In genomic region chr10:70169011-70169410, GRCh38 we compare ENCODE assay signal across 8 cellular contexts. TPM values are rescaled to one million over a fixed set of nuclear protein-coding genes. Genes with fewer than 3 reads are reported as not detected.
DNase-seq lines count a peak whose midpoint lies in the region; ATAC-seq and TF ChIP-seq lines count a peak whose summit lies in the region.

No MANE protein-coding gene starts in this region.

- H3K4me1 Mint-ChIP-seq in CD14-positive monocyte = peaks cover 44% of the 10 kb centered on the region
- H3K4me1 Mint-ChIP-seq in natural killer cell treated with Interleukin-12 subunit alpha and Interleukin-12 subunit beta and Interleukin-15 and Interleukin-18, amount 100 ng/mL, for 72 hours (ENCODE audit: low read depth in 2 of 2) = peaks cover 41 to 59% of the 10 kb centered on the region in 2 donors

- no peak overlapping the region for H3K27ac ChIP-seq in dorsolateral prefrontal cortex

- H3K4me3 ChIP-seq in NB4 (ENCODE audit: low read depth, low read length) (peak overlapping the region; percentile 94), dorsolateral prefrontal cortex (peak overlapping the region in 57 of 59 donors; percentile 68 to 98 (median 93))

- DNase-seq in CD14-positive monocyte (ENCODE audit: low spot score) = no peak
- no peak for DNase-seq in NB4 (ENCODE audit: low read depth)
- DNase-seq in dorsolateral prefrontal cortex = no peak
- no peak for DNase-seq in natural killer cell treated with Interleukin-12 subunit alpha and Interleukin-12 subunit beta and Interleukin-15 and Interleukin-18, amount 100 ng/mL, for 72 hours (ENCODE audit: low spot score)
- no peak for DNase-seq in Ammon's horn (ENCODE audit: low spot score)
- DNase-seq in activated CD4-positive, alpha-beta T cell treated with anti-CD3 and anti-CD28 coated beads for 4 hours = no peak

- peaks cover 0 to 2% (median 0%) of the 10 kb centered on the region in 3 donors for H3K27me3 Mint-ChIP-seq in CD14-positive monocyte (ENCODE audit: low read depth in 3 of 3)
- H3K27me3 Mint-ChIP-seq in natural killer cell treated with Interleukin-12 subunit alpha and Interleukin-12 subunit beta and Interleukin-15 and Interleukin-18, amount 100 ng/mL, for 72 hours = no peaks in the 10 kb centered on the region

- H3K9me3 Mint-ChIP-seq in CD14-positive monocyte = peaks cover 0 to 4% (median 0%) of the 10 kb centered on the region in 7 donors
- H3K9me3 Mint-ChIP-seq in natural killer cell treated with Interleukin-12 subunit alpha and Interleukin-12 subunit beta and Interleukin-15 and Interleukin-18, amount 100 ng/mL, for 72 hours = no peaks in the 10 kb centered on the region

- intact Hi-C loops in CD14-positive monocyte (cut with micrococcal nuclease) (no loop called here), dorsolateral prefrontal cortex (cut with DNase I) (no loop called here)

- peak in 1 of 2 donors; percentile 14 for ATAC-seq in natural killer cell treated with Interleukin-12 subunit alpha and Interleukin-12 subunit beta and Interleukin-15 and Interleukin-18, amount 100 ng/mL, for 72 hours
- ATAC-seq in GM18867 (IDR thresholded peaks at IDR 0.05; ENCODE audit: unreplicated experiment) = no peak
- ATAC-seq in HG03457 (IDR thresholded peaks at IDR 0.05; ENCODE audit: unreplicated experiment) = no peak

- peak overlapping the region; percentile 92 to 94 for H3K4me3 Mint-ChIP-seq in CD14-positive monocyte
- H3K4me3 Mint-ChIP-seq in natural killer cell treated with Interleukin-12 subunit alpha and Interleukin-12 subunit beta and Interleukin-15 and Interleukin-18, amount 100 ng/mL, for 72 hours = peak overlapping the region; percentile 96

- no peaks in the 10 kb centered on the region for H3K27me3 ChIP-seq in dorsolateral prefrontal cortex

- H3K27ac Mint-ChIP-seq in CD14-positive monocyte = peak overlapping the region in 6 of 7 donors; percentile 20 to 98 (median 97)
- H3K27ac Mint-ChIP-seq in natural killer cell treated with Interleukin-12 subunit alpha and Interleukin-12 subunit beta and Interleukin-15 and Interleukin-18, amount 100 ng/mL, for 72 hours = peak overlapping the region; percentile 93 to 97

- TF ChIP-seq CTCF in CD14-positive monocyte (IDR thresholded peaks at IDR 0.05) (no peak), NB4 (IDR thresholded peaks at IDR 0.05; ENCODE audit: low read depth, low read length) (no peak), dorsolateral prefrontal cortex (IDR thresholded peaks at IDR 0.05 in 54 of 56, conservative IDR thresholded peaks at IDR 0.05 in 2 of 56; ENCODE audit: low read depth in 1 of 56, partially characterized antibody in 56 of 56) (no peak)

- TF ChIP-seq POLR2A in NB4 (IDR thresholded peaks at IDR 0.05; ENCODE audit: extremely low read depth, insufficient read length) = no peak

- H3K36me3 Mint-ChIP-seq in CD14-positive monocyte = peaks cover 17 to 25% of the 10 kb centered on the region in 2 donors
- H3K36me3 Mint-ChIP-seq in natural killer cell treated with Interleukin-12 subunit alpha and Interleukin-12 subunit beta and Interleukin-15 and Interleukin-18, amount 100 ng/mL, for 72 hours = peaks cover 23% of the 10 kb centered on the region

RNA-seq across cellular contexts. Expression of gene SAR1A, which starts 1.3 kb away (rescaled TPM):
- 10 to 100 TPM; 36.7 to 47.5 TPM for polyA plus RNA-seq in CD14-positive monocyte
- 100 to 1,000 TPM in 50 of 120 experiments, 10 to 100 TPM in 70; 68.3 to 142 (median 97.1) TPM for total RNA-seq in dorsolateral prefrontal cortex
- total RNA-seq in natural killer cell treated with Interleukin-12 subunit alpha and Interleukin-12 subunit beta and Interleukin-15 and Interleukin-18, amount 100 ng/mL, for 72 hours = 100 to 1,000 TPM; 103 to 131 TPM

RNA-seq across cellular contexts. Expression of gene TYSND1, which starts 22.5 kb away (rescaled TPM):
- polyA plus RNA-seq in CD14-positive monocyte = 10 to 100 TPM in 1 of 2 donors, 1 to 10 TPM in 1; 8.6 to 11.2 TPM
- total RNA-seq in dorsolateral prefrontal cortex = 10 to 100 TPM in 117 of 120 experiments, 1 to 10 TPM in 3; 8.9 to 21.6 (median 15.1) TPM
- 10 to 100 TPM in 1 of 2 donors, 1 to 10 TPM in 1; 8.0 to 13.3 TPM for total RNA-seq in natural killer cell treated with Interleukin-12 subunit alpha and Interleukin-12 subunit beta and Interleukin-15 and Interleukin-18, amount 100 ng/mL, for 72 hours

RNA-seq across cellular contexts. Expression of gene AIFM2, which starts 36.4 kb away (rescaled TPM):
- under 1 TPM; 0.28 to 0.41 TPM for polyA plus RNA-seq in CD14-positive monocyte
- total RNA-seq in dorsolateral prefrontal cortex = 10 to 100 TPM in 50 of 120 experiments, 1 to 10 TPM in 70; 4.5 to 17.0 (median 9.4) TPM
- total RNA-seq in natural killer cell treated with Interleukin-12 subunit alpha and Interleukin-12 subunit beta and Interleukin-15 and Interleukin-18, amount 100 ng/mL, for 72 hours = 10 to 100 TPM; 13.0 to 19.9 TPM
